Comparison of ENCODE assay signal across 13 cellular contexts in the genomic region with DNA sequence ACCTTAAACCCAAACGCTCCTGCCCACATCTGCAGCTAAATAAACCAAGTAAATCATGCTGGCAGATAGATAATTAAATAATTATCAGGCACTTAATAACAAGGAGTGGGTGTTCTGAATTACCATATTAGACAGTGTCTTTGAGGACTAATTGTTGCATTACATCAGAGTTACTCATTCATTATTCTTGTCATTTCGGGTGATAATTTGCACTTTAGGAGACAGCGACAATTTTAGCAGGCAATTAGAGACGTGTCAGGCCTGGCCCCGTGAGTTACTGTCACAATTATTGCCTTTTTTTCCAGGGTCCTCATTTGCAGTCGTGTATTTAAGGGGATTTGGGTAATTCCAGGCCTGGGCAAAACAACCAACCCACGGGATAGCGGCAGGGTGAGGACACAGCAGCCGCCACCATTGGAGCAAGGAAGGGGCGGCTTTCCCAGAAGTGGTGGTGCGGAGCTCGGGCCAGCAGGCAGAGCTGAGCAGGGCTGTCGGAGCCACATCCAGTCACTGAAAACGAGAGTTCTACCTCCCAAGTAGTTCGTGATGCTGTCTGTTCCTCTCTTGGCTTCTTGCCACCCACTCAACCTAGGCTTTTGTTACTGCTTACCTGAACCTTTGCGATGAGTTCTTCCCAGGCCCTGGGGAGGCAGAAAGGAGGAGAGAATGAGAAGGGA.
DNase-seq lines count a peak whose midpoint lies in the region; ATAC-seq and TF ChIP-seq lines count a peak whose summit lies in the region.
"Had no signal": no experiment of that assay in that cellular context is flagged by ENCODE, and none has a peak within 500 bp of the region (broad histone marks: within the 10 kb centered on the region; RNA-seq: fewer than 3 reads in every experiment).

No MANE protein-coding gene starts in this region.

- TF ChIP-seq POLR2A in vagina (IDR thresholded peaks at IDR 0.05), result no peak

- intact Hi-C loops in head of caudate nucleus (cut with DNase I) (no loop called here), vagina (cut with DNase I) (no loop called here)

- H3K27ac ChIP-seq in vagina, result no peak overlapping the region

- DNase-seq in NOMO-1 treated with DMSO at 0.1 percent for 48 hours (lab: John Stamatoyannopoulos, UW; ENCODE audit: unreplicated experiment) (peak; percentile 3), NOMO-1 treated with dmso at 0.1 percent for 144 hours (lab: John Stamatoyannopoulos, UW; ENCODE audit: unreplicated experiment) (no peak), NCI-H345 treated with DMSO at 0.1 percent for 48 hours (lab: John Stamatoyannopoulos, UW; ENCODE audit: unreplicated experiment) (peak; percentile 72), head of caudate nucleus (peak in 27 of 42 donors; percentile 8 to 77 (median 42)), vagina (ENCODE audit: extremely low spot score in 2 of 2) (peak; percentile 62 to 67), cortex of kidney (lab: John Stamatoyannopoulos, UW) (no peak), SK-N-DZ (ENCODE audit: low spot score) (no peak)
- DNase-seq: activated CD4-positive, CD25-positive, alpha-beta regulatory T cell; central memory CD4-positive, alpha-beta T cell; DND-41; immature natural killer cell had no signal

- H3K36me3 ChIP-seq in vagina, result no peaks in the 10 kb centered on the region

- H3K4me3 ChIP-seq in vagina, result no peak overlapping the region

- ATAC-seq in GM18870 (IDR thresholded peaks at IDR 0.05; ENCODE audit: unreplicated experiment), result no peak
- ATAC-seq: stimulated activated memory B cell treated with anti-CD40 and anti-IgM and Interleukin-4, amounts not matched to agents 10 μg/mL and 1 μg/mL and 100 μg/mL, for 72 hours had no signal

- TF ChIP-seq CTCF in vagina (IDR thresholded peaks at IDR 0.05), result no peak

- H3K27me3 ChIP-seq in vagina, result no peaks in the 10 kb centered on the region

- H3K4me1 ChIP-seq in vagina, result peaks cover 14% of the 10 kb centered on the region

- H3K9me3 ChIP-seq in vagina, result no peaks in the 10 kb centered on the region

Comparison
In these comparisons a context has a peak if more than half of its experiments do, and no peak if none do; other contexts are left out.
1. DNase-seq: peak in NOMO-1 treated with DMSO at 0.1 percent for 48 hours (single experiment), NCI-H345 treated with DMSO at 0.1 percent for 48 hours (single experiment), head of caudate nucleus (27 of 42) and vagina (2 of 2); none in NOMO-1 treated with dmso at 0.1 percent for 144 hours (single experiment), cortex of kidney (single experiment) and SK-N-DZ (single experiment).